11 cellular contexts compared by ENCODE assay signal in genomic region chr2:239678666-239679296, GRCh38.
"Had no signal": no experiment of that assay in that cellular context is flagged by ENCODE, and none has a peak within 500 bp of the region (broad histone marks: within the 10 kb centered on the region; RNA-seq: fewer than 3 reads in every experiment).

No MANE protein-coding gene starts in this region.

- H3K36me3 Mint-ChIP-seq: stimulated activated memory B cell treated with anti-CD40 and anti-IgM and Interleukin-4, amounts not matched to agents 10 μg/mL and 1 μg/mL and 100 μg/mL, for 72 hours had no signal

- H3K4me1 Mint-ChIP-seq: stimulated activated memory B cell treated with anti-CD40 and anti-IgM and Interleukin-4, amounts not matched to agents 10 μg/mL and 1 μg/mL and 100 μg/mL, for 72 hours had no signal

- H3K9me3 Mint-ChIP-seq: dendritic cell treated with granulocyte-macrophage colony-stimulating factor and Interleukin-4, amounts not matched to agents 40 ng/mL and 50 ng/mL, for 4 days had no signal

- DNase-seq: foreskin melanocyte; heart right ventricle; left ventricle myocardium superior; mesenchymal stem cell; naive B cell; ovary; right cardiac atrium; stimulated activated CD4-positive, alpha-beta T cell treated with anti-CD3 and anti-CD28 coated beads, Interleukin-4, amount 100 ng/mL, for 1 hour had no signal

- H3K4me3 Mint-ChIP-seq: dendritic cell treated with granulocyte-macrophage colony-stimulating factor and Interleukin-4, amounts not matched to agents 40 ng/mL and 50 ng/mL, for 4 days; naive B cell; stimulated activated memory B cell treated with anti-CD40 and anti-IgM and Interleukin-4, amounts not matched to agents 10 μg/mL and 1 μg/mL and 100 μg/mL, for 72 hours; stimulated activated naive CD8-positive, alpha-beta T cell treated with anti-CD3 and anti-CD28 coated beads, Interleukin-15, Interleukin-2, amounts not matched to agents 100 ng/mL and 50 ng/mL, for 24 hours had no signal

- ATAC-seq: heart right ventricle; left ventricle myocardium superior; right cardiac atrium; stimulated activated memory B cell treated with anti-CD40 and anti-IgM and Interleukin-4, amounts not matched to agents 10 μg/mL and 1 μg/mL and 100 μg/mL, for 72 hours had no signal

- H3K27ac Mint-ChIP-seq: dendritic cell treated with granulocyte-macrophage colony-stimulating factor and Interleukin-4, amounts not matched to agents 40 ng/mL and 50 ng/mL, for 4 days; naive B cell; stimulated activated memory B cell treated with anti-CD40 and anti-IgM and Interleukin-4, amounts not matched to agents 10 μg/mL and 1 μg/mL and 100 μg/mL, for 72 hours; stimulated activated naive CD8-positive, alpha-beta T cell treated with anti-CD3 and anti-CD28 coated beads, Interleukin-15, Interleukin-2, amounts not matched to agents 100 ng/mL and 50 ng/mL, for 24 hours had no signal
